1 cellular context compared by ENCODE assay signal in the genomic region with DNA sequence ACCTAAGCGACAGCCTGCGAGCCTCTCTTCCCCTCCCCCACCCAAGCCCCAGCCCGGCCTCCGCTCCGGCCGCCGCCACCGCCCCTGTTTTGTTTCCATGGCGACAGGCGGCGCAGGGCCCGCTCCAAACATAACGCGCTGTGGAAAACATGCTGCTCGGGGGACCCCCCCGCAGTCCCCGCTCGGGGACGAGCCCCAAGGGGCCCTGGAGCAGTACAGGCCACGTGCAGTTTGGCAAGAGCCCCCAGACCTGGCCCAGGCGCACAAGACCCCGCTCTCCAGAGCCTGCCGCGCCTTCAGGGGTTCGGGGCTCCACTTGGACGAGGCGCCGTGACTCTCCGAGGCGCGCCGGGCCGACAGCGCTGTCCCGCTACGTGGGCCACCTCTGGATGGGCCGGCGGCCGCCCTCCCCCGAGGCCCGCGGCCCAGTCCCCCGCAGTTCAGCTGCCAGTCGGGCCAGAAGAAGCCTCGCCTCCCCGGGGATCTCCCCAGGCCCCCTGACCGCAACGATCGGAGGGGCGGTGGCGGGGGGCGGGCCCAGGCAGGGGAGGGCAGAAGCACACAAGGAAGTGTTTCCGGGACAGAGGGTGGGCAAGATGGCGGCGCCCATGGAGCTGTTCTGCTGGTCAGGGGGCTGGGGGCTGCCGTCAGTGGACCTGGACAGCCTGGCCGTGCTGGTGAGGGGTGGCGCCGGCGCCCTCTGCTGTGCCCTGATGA.
TF ChIP-seq lines count a peak whose summit lies in the region.

Gene MTX1, plus strand, starts transcription at position 40 of the 717 bp plus-strand sequence. Its CDS starts 110 bp downstream, at position 150.

TF ChIP-seq in K562, 482 proteins besides CTCF, POLR2A, EP300 and RAD21 (continued from another document and continues in another):
- TF ChIP-seq, protein P1, sequence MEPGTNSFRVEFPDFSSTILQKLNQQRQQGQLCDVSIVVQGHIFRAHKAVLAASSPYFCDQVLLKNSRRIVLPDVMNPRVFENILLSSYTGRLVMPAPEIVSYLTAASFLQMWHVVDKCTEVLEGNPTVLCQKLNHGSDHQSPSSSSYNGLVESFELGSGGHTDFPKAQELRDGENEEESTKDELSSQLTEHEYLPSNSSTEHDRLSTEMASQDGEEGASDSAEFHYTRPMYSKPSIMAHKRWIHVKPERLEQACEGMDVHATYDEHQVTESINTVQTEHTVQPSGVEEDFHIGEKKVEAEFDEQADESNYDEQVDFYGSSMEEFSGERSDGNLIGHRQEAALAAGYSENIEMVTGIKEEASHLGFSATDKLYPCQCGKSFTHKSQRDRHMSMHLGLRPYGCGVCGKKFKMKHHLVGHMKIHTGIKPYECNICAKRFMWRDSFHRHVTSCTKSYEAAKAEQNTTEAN (CRISPR knock-in tag; IDR thresholded peaks at IDR 0.05) = no peak
- TF ChIP-seq ZZZ3 (IDR thresholded peaks at IDR 0.05) = no peak
- peak; percentile 95 for TF ChIP-seq PHF8 (IDR thresholded peaks at IDR 0.05; ENCODE audit: borderline replicate concordance, low read length)
- TF ChIP-seq DEAF1 (CRISPR knock-in tag; IDR thresholded peaks at IDR 0.05) = no peak
- TF ChIP-seq SNRNP70 (optimal IDR thresholded peaks at IDR 0.05; ENCODE audit: low read depth, low read length) = no peak
- no peak for TF ChIP-seq MCM7 (IDR thresholded peaks at IDR 0.05)
- TF ChIP-seq ZNF143 (CRISPR knock-in tag; IDR thresholded peaks at IDR 0.05) = no peak
- TF ChIP-seq ZC3H8 (IDR thresholded peaks at IDR 0.05) = no peak
- no peak for TF ChIP-seq ZNF695 (CRISPR knock-in tag; IDR thresholded peaks at IDR 0.05)
- TF ChIP-seq, protein P2, sequence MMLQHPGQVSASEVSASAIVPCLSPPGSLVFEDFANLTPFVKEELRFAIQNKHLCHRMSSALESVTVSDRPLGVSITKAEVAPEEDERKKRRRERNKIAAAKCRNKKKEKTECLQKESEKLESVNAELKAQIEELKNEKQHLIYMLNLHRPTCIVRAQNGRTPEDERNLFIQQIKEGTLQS (IDR thresholded peaks at IDR 0.05) = no peak
- TF ChIP-seq, protein P2 (CRISPR knock-in tag; conservative IDR thresholded peaks at IDR 0.05) = no peak
- TF ChIP-seq MED1 (CRISPR knock-in tag; IDR thresholded peaks at IDR 0.05; ENCODE audit: borderline replicate concordance) = no peak
- TF ChIP-seq, protein P3, sequence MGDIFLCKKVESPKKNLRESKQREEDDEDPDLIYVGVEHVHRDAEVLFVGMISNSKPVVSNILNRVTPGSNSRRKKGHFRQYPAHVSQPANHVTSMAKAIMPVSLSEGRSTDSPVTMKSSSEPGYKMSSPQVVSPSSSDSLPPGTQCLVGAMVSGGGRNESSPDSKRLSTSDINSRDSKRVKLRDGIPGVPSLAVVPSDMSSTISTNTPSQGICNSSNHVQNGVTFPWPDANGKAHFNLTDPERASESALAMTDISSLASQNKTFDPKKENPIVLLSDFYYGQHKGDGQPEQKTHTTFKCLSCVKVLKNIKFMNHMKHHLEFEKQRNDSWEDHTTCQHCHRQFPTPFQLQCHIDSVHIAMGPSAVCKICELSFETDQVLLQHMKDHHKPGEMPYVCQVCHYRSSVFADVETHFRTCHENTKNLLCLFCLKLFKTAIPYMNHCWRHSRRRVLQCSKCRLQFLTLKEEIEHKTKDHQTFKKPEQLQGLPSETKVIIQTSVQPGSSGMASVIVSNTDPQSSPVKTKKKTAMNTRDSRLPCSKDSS (IDR thresholded peaks at IDR 0.05; ENCODE audit: low read depth, partially characterized antibody) = no peak
- TF ChIP-seq, protein P4, sequence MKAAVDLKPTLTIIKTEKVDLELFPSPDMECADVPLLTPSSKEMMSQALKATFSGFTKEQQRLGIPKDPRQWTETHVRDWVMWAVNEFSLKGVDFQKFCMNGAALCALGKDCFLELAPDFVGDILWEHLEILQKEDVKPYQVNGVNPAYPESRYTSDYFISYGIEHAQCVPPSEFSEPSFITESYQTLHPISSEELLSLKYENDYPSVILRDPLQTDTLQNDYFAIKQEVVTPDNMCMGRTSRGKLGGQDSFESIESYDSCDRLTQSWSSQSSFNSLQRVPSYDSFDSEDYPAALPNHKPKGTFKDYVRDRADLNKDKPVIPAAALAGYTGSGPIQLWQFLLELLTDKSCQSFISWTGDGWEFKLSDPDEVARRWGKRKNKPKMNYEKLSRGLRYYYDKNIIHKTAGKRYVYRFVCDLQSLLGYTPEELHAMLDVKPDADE (conservative IDR thresholded peaks at IDR 0.05; ENCODE audit: control insufficient read depth, low read depth, low read length) = peak; percentile 75
- no peak for TF ChIP-seq PHTF2 (CRISPR knock-in tag; IDR thresholded peaks at IDR 0.05)
- TF ChIP-seq GTF2F1 (IDR thresholded peaks at IDR 0.05; ENCODE audit: low read depth, low read length) = no peak
- no peak for TF ChIP-seq MYBL2 (IDR thresholded peaks at IDR 0.05; ENCODE audit: low read depth)
- no peak for TF ChIP-seq MYBL2 (CRISPR knock-in tag; IDR thresholded peaks at IDR 0.05; ENCODE audit: borderline replicate concordance)
- TF ChIP-seq, protein P5, sequence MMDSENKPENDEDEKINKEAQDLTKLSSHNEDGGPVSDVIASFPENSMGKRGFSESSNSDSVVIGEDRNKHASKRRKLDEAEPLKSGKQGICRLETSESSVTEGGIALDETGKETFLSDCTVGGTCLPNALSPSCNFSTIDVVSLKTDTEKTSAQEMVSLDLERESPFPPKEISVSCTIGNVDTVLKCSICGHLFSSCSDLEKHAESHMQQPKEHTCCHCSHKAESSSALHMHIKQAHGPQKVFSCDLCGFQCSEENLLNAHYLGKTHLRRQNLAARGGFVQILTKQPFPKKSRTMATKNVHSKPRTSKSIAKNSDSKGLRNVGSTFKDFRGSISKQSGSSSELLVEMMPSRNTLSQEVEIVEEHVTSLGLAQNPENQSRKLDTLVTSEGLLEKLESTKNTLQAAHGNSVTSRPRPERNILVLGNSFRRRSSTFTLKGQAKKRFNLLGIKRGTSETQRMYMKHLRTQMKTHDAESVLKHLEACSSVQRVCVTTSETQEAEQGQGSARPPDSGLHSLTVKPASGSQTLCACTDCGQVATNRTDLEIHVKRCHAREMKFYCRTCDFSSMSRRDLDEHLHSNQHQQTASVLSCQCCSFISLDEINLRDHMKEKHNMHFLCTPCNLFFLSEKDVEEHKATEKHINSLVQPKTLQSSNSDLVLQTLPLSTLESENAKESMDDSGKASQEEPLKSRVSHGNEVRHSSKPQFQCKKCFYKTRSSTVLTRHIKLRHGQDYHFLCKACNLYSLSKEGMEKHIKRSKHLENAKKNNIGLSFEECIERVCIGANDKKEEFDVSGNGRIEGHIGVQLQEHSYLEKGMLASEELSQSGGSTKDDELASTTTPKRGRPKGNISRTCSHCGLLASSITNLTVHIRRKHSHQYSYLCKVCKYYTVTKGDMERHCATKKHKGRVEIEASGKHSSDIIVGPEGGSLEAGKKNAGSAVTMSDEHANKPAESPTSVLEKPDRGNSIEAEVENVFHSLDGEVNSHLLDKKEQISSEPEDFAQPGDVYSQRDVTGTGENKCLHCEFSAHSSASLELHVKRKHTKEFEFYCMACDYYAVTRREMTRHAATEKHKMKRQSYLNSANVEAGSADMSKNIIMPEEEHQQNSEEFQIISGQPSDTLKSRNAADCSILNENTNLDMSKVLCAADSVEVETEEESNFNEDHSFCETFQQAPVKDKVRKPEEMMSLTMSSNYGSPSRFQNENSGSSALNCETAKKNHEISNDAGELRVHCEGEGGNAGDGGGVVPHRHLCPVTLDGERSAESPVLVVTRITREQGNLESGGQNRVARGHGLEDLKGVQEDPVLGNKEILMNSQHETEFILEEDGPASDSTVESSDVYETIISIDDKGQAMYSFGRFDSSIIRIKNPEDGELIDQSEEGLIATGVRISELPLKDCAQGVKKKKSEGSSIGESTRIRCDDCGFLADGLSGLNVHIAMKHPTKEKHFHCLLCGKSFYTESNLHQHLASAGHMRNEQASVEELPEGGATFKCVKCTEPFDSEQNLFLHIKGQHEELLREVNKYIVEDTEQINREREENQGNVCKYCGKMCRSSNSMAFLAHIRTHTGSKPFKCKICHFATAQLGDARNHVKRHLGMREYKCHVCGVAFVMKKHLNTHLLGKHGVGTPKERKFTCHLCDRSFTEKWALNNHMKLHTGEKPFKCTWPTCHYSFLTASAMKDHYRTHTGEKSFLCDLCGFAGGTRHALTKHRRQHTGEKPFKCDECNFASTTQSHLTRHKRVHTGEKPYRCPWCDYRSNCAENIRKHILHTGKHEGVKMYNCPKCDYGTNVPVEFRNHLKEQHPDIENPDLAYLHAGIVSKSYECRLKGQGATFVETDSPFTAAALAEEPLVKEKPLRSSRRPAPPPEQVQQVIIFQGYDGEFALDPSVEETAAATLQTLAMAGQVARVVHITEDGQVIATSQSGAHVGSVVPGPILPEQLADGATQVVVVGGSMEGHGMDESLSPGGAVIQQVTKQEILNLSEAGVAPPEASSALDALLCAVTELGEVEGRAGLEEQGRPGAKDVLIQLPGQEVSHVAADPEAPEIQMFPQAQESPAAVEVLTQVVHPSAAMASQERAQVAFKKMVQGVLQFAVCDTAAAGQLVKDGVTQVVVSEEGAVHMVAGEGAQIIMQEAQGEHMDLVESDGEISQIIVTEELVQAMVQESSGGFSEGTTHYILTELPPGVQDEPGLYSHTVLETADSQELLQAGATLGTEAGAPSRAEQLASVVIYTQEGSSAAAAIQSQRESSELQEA (IDR thresholded peaks at IDR 0.05; ENCODE audit: low read depth) = no peak
- no peak for TF ChIP-seq MIER1 (IDR thresholded peaks at IDR 0.05; ENCODE audit: low read depth)
- TF ChIP-seq NFIX (CRISPR knock-in tag; IDR thresholded peaks at IDR 0.05; ENCODE audit: low read depth) = no peak
- peak; percentile 59; the same call in 1 of the 2 replicates for TF ChIP-seq CBFB (CRISPR knock-in tag; IDR thresholded peaks at IDR 0.05)
- no peak for TF ChIP-seq BACH1 (tag; IDR thresholded peaks at IDR 0.05)
- TF ChIP-seq HNRNPH1 (optimal IDR thresholded peaks at IDR 0.05; ENCODE audit: low read depth, low read length) = no peak
- no peak for TF ChIP-seq ZNF699 (CRISPR knock-in tag; IDR thresholded peaks at IDR 0.05; ENCODE audit: insufficient replicate concordance)
- 0 out of 2 replicates have a peak, but pooled peaks have one; percentile 9 for TF ChIP-seq SOX6 (IDR thresholded peaks at IDR 0.05)
- peak; percentile 73 for TF ChIP-seq SUPT5H (IDR thresholded peaks at IDR 0.05)
- TF ChIP-seq, protein P6, sequence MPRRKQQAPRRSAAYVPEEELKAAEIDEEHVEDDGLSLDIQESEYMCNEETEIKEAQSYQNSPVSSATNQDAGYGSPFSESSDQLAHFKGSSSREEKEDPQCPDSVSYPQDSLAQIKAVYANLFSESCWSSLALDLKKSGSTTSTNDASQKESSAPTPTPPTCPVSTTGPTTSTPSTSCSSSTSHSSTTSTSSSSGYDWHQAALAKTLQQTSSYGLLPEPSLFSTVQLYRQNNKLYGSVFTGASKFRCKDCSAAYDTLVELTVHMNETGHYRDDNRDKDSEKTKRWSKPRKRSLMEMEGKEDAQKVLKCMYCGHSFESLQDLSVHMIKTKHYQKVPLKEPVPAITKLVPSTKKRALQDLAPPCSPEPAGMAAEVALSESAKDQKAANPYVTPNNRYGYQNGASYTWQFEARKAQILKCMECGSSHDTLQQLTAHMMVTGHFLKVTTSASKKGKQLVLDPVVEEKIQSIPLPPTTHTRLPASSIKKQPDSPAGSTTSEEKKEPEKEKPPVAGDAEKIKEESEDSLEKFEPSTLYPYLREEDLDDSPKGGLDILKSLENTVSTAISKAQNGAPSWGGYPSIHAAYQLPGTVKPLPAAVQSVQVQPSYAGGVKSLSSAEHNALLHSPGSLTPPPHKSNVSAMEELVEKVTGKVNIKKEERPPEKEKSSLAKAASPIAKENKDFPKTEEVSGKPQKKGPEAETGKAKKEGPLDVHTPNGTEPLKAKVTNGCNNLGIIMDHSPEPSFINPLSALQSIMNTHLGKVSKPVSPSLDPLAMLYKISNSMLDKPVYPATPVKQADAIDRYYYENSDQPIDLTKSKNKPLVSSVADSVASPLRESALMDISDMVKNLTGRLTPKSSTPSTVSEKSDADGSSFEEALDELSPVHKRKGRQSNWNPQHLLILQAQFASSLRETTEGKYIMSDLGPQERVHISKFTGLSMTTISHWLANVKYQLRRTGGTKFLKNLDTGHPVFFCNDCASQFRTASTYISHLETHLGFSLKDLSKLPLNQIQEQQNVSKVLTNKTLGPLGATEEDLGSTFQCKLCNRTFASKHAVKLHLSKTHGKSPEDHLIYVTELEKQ (CRISPR knock-in tag; IDR thresholded peaks at IDR 0.05) = no peak
- no peak for TF ChIP-seq ZNF212 (CRISPR knock-in tag; IDR thresholded peaks at IDR 0.05)
- TF ChIP-seq ZNF79 (CRISPR knock-in tag; IDR thresholded peaks at IDR 0.05; ENCODE audit: low read depth) = no peak
- no peak for TF ChIP-seq CBX5 (IDR thresholded peaks at IDR 0.05; ENCODE audit: borderline replicate concordance, low read depth)
- TF ChIP-seq MAZ (CRISPR knock-in tag; conservative IDR thresholded peaks at IDR 0.05 in 1 of 2, IDR thresholded peaks at IDR 0.05 in 1 of 2) = peak in 1 of 2 experiments; percentile 90; a peak in 2 of 4 replicates
- no peak for TF ChIP-seq CLOCK (CRISPR knock-in tag; IDR thresholded peaks at IDR 0.05; ENCODE audit: borderline replicate concordance)
- no peak for TF ChIP-seq ZBTB8A (IDR thresholded peaks at IDR 0.05; ENCODE audit: partially characterized antibody)
- TF ChIP-seq CREB1 (IDR thresholded peaks at IDR 0.05) = peak; percentile 92; the same call in 1 of the 2 replicates
- no peak for TF ChIP-seq CREB1 (CRISPR knock-in tag; IDR thresholded peaks at IDR 0.05)
- no peak for TF ChIP-seq STAT5B (CRISPR knock-in tag; IDR thresholded peaks at IDR 0.05)
- no peak for TF ChIP-seq ZBED1 (IDR thresholded peaks at IDR 0.05)
